Comparison of ENCODE assay signal across 8 cellular contexts in genomic region chr11:67345949-67346819, GRCh38. TPM values are rescaled to one million over a fixed set of nuclear protein-coding genes. Genes with fewer than 3 reads are reported as not detected.
DNase-seq lines count a peak whose midpoint lies in the region; ATAC-seq and TF ChIP-seq lines count a peak whose summit lies in the region.

No MANE protein-coding gene starts in this region.

- CTCF ChIA-PET in T-cell (lab: Charles Lee), result interaction anchor here (0.5 to 2.7 kb wide), 11 partner anchors 8 to 165 kb away, joined by 3 to 26 read pairs (median 4); no protein-coding TSS in a partner anchor

- peak; percentile 90 for TF ChIP-seq CTCF in fibroblast of the aortic adventitia (IDR thresholded peaks at IDR 0.05; ENCODE audit: insufficient read depth, low read length)

- H3K27me3 ChIP-seq in H7 (ENCODE audit: control insufficient read depth, insufficient read depth, low read length), result no peaks in the 10 kb centered on the region

- no peaks in the 10 kb centered on the region for H3K9me3 Mint-ChIP-seq in T-cell
- H3K9me3 Mint-ChIP-seq in stimulated activated memory B cell treated with anti-CD40 and anti-IgM and Interleukin-4, amounts not matched to agents 10 μg/mL and 1 μg/mL and 100 μg/mL, for 72 hours, result no peaks in the 10 kb centered on the region

- H3K4me3 ChIP-seq in H7 (ENCODE audit: insufficient read depth, low read depth, low read length) (no peak overlapping the region), fibroblast of the aortic adventitia (ENCODE audit: low read depth, low read length) (no peak overlapping the region)

- no peaks in the 10 kb centered on the region for H3K27me3 Mint-ChIP-seq in T-cell
- no peaks in the 10 kb centered on the region for H3K27me3 Mint-ChIP-seq in stimulated activated memory B cell treated with anti-CD40 and anti-IgM and Interleukin-4, amounts not matched to agents 10 μg/mL and 1 μg/mL and 100 μg/mL, for 72 hours

- peaks cover 53 to 59% (median 54%) of the 10 kb centered on the region in 3 donors for H3K4me1 Mint-ChIP-seq in T-cell
- peaks cover 67% of the 10 kb centered on the region for H3K4me1 Mint-ChIP-seq in stimulated activated memory B cell treated with anti-CD40 and anti-IgM and Interleukin-4, amounts not matched to agents 10 μg/mL and 1 μg/mL and 100 μg/mL, for 72 hours

- POLR2A ChIA-PET in T-cell (lab: Charles Lee), result interaction anchor here in 1 of 2 donors (0.6 kb wide), 1 partner anchor 8 kb away, joined by 3 read pairs; no protein-coding TSS in a partner anchor

- H3K4me3 Mint-ChIP-seq in T-cell, result peak overlapping the region in 1 of 3 donors; percentile 67
- no peak overlapping the region for H3K4me3 Mint-ChIP-seq in stimulated activated memory B cell treated with anti-CD40 and anti-IgM and Interleukin-4, amounts not matched to agents 10 μg/mL and 1 μg/mL and 100 μg/mL, for 72 hours

- peak overlapping the region; percentile 96 to 98 for H3K27ac Mint-ChIP-seq in T-cell
- peak overlapping the region; percentile 83 for H3K27ac Mint-ChIP-seq in stimulated activated memory B cell treated with anti-CD40 and anti-IgM and Interleukin-4, amounts not matched to agents 10 μg/mL and 1 μg/mL and 100 μg/mL, for 72 hours

- no peaks in the 10 kb centered on the region for H3K36me3 Mint-ChIP-seq in T-cell
- H3K36me3 Mint-ChIP-seq in stimulated activated memory B cell treated with anti-CD40 and anti-IgM and Interleukin-4, amounts not matched to agents 10 μg/mL and 1 μg/mL and 100 μg/mL, for 72 hours, result no peaks in the 10 kb centered on the region

- ATAC-seq in T-cell (replicated peaks in 1 of 4) (peak; percentile 56 to 70 (median 62)), GM19023 (IDR thresholded peaks at IDR 0.05; ENCODE audit: unreplicated experiment) (no peak)
- ATAC-seq in stimulated activated memory B cell treated with anti-CD40 and anti-IgM and Interleukin-4, amounts not matched to agents 10 μg/mL and 1 μg/mL and 100 μg/mL, for 72 hours, result peak; percentile 51

- DNase-seq in COR-L47 (lab: John Stamatoyannopoulos, UW) (peak; percentile 36), H7 (peak; percentile 57), T-cell (peak in 1 of 34 experiments; percentile 39), fibroblast of the aortic adventitia (ENCODE audit: low read depth) (peak; percentile 84), NK-92 (lab: John Stamatoyannopoulos, UW; ENCODE audit: unreplicated experiment) (no peak)
- DNase-seq in effector CD8-positive, alpha-beta T cell (lab: John Stamatoyannopoulos, UW), result no peak

- H3K36me3 ChIP-seq in H7 (replicated peaks; ENCODE audit: control insufficient read depth, insufficient read depth, low read length), result no peaks in the 10 kb centered on the region

RNA-seq across cellular contexts. Expression of gene POLD4, which starts 7.2 kb away (rescaled TPM):
- total RNA-seq in H7 (2014; rRNA removed; shearing (Covaris generic)), result 49.8 and 53.9 TPM in 2 replicates
- total RNA-seq in T-cell (100 to 1,000 TPM in 2 of 5 donors, 10 to 100 TPM in 3; 55.1 to 107 (median 98.0) TPM), fibroblast of the aortic adventitia (ENCODE audit: low replicate concordance) (53.5 and 101 TPM in 2 replicates)

RNA-seq across cellular contexts. Expression of gene CLCF1, which starts 27.2 kb away (rescaled TPM):
- 3.7 and 4.4 TPM in 2 replicates for total RNA-seq in H7 (2014; rRNA removed; shearing (Covaris generic))
- total RNA-seq in T-cell, result 1 to 10 TPM; 2.2 to 8.5 (median 4.1) TPM
- 1.5 and 9.4 TPM in 2 replicates for total RNA-seq in fibroblast of the aortic adventitia (ENCODE audit: low replicate concordance)

RNA-seq across cellular contexts. Expression of gene SSH3, which starts 42.9 kb away (rescaled TPM):
- total RNA-seq in H7 (2014; rRNA removed; shearing (Covaris generic)), result 23.6 and 30.2 TPM in 2 replicates
- total RNA-seq in T-cell, result 10 to 100 TPM; 11.5 to 30.9 (median 26.7) TPM
- total RNA-seq in fibroblast of the aortic adventitia (ENCODE audit: low replicate concordance), result 11.7 and 12.3 TPM in 2 replicates

RNA-seq across cellular contexts. Expression of gene RAD9A, which starts 45.6 kb away (rescaled TPM):
- total RNA-seq in H7 (2014; rRNA removed; shearing (Covaris generic)), result 20.2 and 27.0 TPM in 2 replicates
- total RNA-seq in T-cell (10 to 100 TPM; 34.9 to 63.8 (median 56.2) TPM), fibroblast of the aortic adventitia (ENCODE audit: low replicate concordance) (4.7 and 11.2 TPM in 2 replicates)

RNA-seq across cellular contexts. Expression of gene PPP1CA, which starts 55.5 kb away (rescaled TPM):
- 246 and 314 TPM in 2 replicates for total RNA-seq in H7 (2014; rRNA removed; shearing (Covaris generic))
- total RNA-seq in T-cell, result 100 to 1,000 TPM; 118 to 198 (median 186) TPM
- 97.6 and 129 TPM in 2 replicates for total RNA-seq in fibroblast of the aortic adventitia (ENCODE audit: low replicate concordance)

Comparison
In these comparisons a context has a peak if more than half of its experiments do, and no peak if none do; other contexts are left out.
1. DNase-seq: peak in COR-L47 (single experiment), H7 (single experiment) and fibroblast of the aortic adventitia (single experiment); none in effector CD8-positive, alpha-beta T cell (single experiment) and NK-92 (single experiment).